ENCODE assay signal across 1 cellular context in genomic region chr14:105374389-105374788, GRCh38.
TF ChIP-seq lines count a peak whose summit lies in the region.

No MANE protein-coding gene starts in this region.

TF ChIP-seq in IMR-90, 13 proteins besides CTCF, POLR2A, EP300 and RAD21:
- TF ChIP-seq USF2 (IDR thresholded peaks at IDR 0.05; ENCODE audit: low read depth, low read length), result no peak
- no peak for TF ChIP-seq ELK1 (IDR thresholded peaks at IDR 0.05; ENCODE audit: borderline replicate concordance, low read depth, low read length)
- TF ChIP-seq FOS (IDR thresholded peaks at IDR 0.05; ENCODE audit: low read depth, low read length), result no peak
- TF ChIP-seq NFE2L2 (IDR thresholded peaks at IDR 0.05; ENCODE audit: low read depth, low read length), result no peak
- TF ChIP-seq RFX5 (IDR thresholded peaks at IDR 0.05; ENCODE audit: low read depth, low read length), result no peak
- TF ChIP-seq MAFK (IDR thresholded peaks at IDR 0.05; ENCODE audit: low read depth, low read length), result no peak
- TF ChIP-seq BHLHE40 (IDR thresholded peaks at IDR 0.05; ENCODE audit: low read depth, low read length), result no peak
- TF ChIP-seq MAZ (IDR thresholded peaks at IDR 0.05; ENCODE audit: borderline replicate concordance, low read depth, low read length), result no peak
- TF ChIP-seq MXI1 (IDR thresholded peaks at IDR 0.05; ENCODE audit: borderline replicate concordance, low read depth, low read length), result no peak
- no peak for TF ChIP-seq CHD1 (IDR thresholded peaks at IDR 0.05; ENCODE audit: low read depth, low read length)
- TF ChIP-seq SMC3 (IDR thresholded peaks at IDR 0.05; ENCODE audit: low read depth, low read length), result no peak
- no peak for TF ChIP-seq CEBPB (IDR thresholded peaks at IDR 0.05; ENCODE audit: low read depth, low read length)
- TF ChIP-seq RCOR1 (IDR thresholded peaks at IDR 0.05; ENCODE audit: insufficient replicate concordance, low read length), result no peak
